1 cellular context compared by ENCODE assay signal in the genomic region with DNA sequence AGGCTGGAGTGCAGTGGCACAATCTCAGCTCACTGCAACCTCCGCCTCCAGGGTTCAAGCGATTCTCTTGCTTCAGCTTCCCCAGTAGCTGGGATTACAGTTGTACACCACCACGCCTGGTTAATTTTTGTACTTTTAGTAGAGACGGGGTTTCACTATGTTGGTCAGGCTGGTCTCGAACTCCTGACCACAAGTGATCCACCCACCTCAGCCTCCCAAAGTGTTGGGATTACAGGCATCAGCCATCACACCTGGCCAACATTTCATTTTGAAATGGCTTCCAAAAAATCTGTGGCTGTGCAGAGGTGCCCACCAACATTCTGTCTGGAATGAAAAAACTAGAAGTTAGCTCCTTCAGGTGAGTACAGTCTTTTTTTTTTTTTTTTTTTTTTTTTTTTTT.
TF ChIP-seq lines count a peak whose summit lies in the region.

No MANE protein-coding gene starts in this region.

TF ChIP-seq in GM12878, 131 proteins besides CTCF, POLR2A, EP300 and RAD21:
- TF ChIP-seq IKZF1 (conservative IDR thresholded peaks at IDR 0.05) (0 out of 2 replicates have a peak, but pooled peaks have one; percentile 20), ZNF384 (IDR thresholded peaks at IDR 0.05; ENCODE audit: borderline replicate concordance, low read depth, low read length) (0 out of 2 replicates have a peak, but pooled peaks have one; percentile 27), EED (IDR thresholded peaks at IDR 0.05; ENCODE audit: low read depth) (peak; percentile 55), RUNX3 (IDR thresholded peaks at IDR 0.05; ENCODE audit: low read length) (peak; percentile 65)
